ENCODE assay signal across 23 cellular contexts in the genomic region with DNA sequence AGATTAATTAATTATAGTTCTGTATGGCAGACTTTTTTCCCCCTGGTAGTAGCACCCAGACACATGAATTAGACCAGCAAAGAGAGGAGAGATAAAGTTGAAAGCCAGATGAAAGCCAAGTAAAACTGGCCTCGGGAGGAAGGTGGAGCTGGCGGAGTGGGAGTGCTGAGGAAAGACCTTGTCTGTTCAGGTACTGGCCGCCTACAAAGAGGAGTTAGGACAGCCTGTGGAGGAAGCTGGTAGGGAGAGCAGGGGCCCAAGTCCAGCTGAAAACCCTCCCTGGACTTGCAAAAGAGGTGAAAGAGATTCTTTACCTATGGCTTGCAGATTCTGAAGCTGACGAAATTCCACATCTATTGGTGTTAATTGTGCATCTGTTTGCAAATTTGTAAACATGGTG. TPM values are rescaled to one million over a fixed set of nuclear protein-coding genes. Genes with fewer than 3 reads are reported as not detected.
A peak's percentile ranks its signal among the peaks of the same experiment; 100 is the strongest.
DNase-seq lines count a peak whose midpoint lies in the region; ATAC-seq, FAIRE-seq and TF ChIP-seq lines count a peak whose summit lies in the region.
"Had no signal": no experiment of that assay in that cellular context is flagged by ENCODE, and none has a peak within 500 bp of the region (broad histone marks: within the 10 kb centered on the region; RNA-seq: fewer than 3 reads in every experiment).

No MANE protein-coding gene starts in this region.

- intact Hi-C loops in HepG2 (cut with micrococcal nuclease; ENCODE audit: unreplicated experiment): no loop called here
- intact Hi-C loops in posterior vena cava (cut with DNase I): no loop called here
- intact Hi-C loops in CD14-positive monocyte (cut with micrococcal nuclease): no loop called here

- in situ Hi-C loops in HepG2 (cut with HindIII; ENCODE audit: extremely low pct_ligation_motif_present, low pct_unique_long_range_greater_than_20kb): no loop called here

- peaks cover 20% of the 10 kb centered on the region for H3K36me3 Mint-ChIP-seq in GM23338 (ENCODE audit: low read depth)
- H3K36me3 Mint-ChIP-seq in immature natural killer cell: peaks cover 0 to 5% (median 0%) of the 10 kb centered on the region in 3 donors
- H3K36me3 Mint-ChIP-seq in CD14-positive monocyte: no peaks in the 10 kb centered on the region

- H3K27me3 Mint-ChIP-seq in GM23338 (ENCODE audit: insufficient read depth, low read depth, poor library complexity) (peaks cover 4% of the 10 kb centered on the region), immature natural killer cell (ENCODE audit: low read depth in 3 of 3) (peaks cover 6 to 12% (median 8%) of the 10 kb centered on the region in 3 donors), CD14-positive monocyte (ENCODE audit: low read depth in 3 of 3) (peaks cover 13 to 38% (median 17%) of the 10 kb centered on the region in 3 donors)

- H3K4me1 Mint-ChIP-seq in GM23338: peaks cover 22% of the 10 kb centered on the region
- no peaks in the 10 kb centered on the region for H3K4me1 Mint-ChIP-seq in immature natural killer cell
- no peaks in the 10 kb centered on the region for H3K4me1 Mint-ChIP-seq in CD14-positive monocyte
- H3K4me1 Mint-ChIP-seq: CD8-positive, alpha-beta memory T cell had no signal

- no peak for TF ChIP-seq CTCF in GM23338 (conservative IDR thresholded peaks at IDR 0.05; ENCODE audit: low read depth in 2 of 2)
- TF ChIP-seq CTCF in HepG2 (CRISPR knock-in tag; IDR thresholded peaks at IDR 0.05): no peak
- no peak for TF ChIP-seq CTCF in CD14-positive monocyte (IDR thresholded peaks at IDR 0.05)

- H3K27ac ChIP-seq in GM23338 (ENCODE audit: low read depth) (no peak overlapping the region), HepG2 (ENCODE audit: extremely low read length, insufficient read depth, low read length) (no peak overlapping the region)
- H3K27ac ChIP-seq: BLaER1 treated with 17β-estradiol and CSF1 and Interleukin-3, amounts not matched to agents 10 nM and 100 nM had no signal

- peaks cover 13% of the 10 kb centered on the region; the same call in 1 of the 2 replicates for H3K4me1 ChIP-seq in GM23338 (ENCODE audit: insufficient read depth)
- 0 out of 2 replicates have a peak, but pooled peaks cover 8% of the 10 kb centered on the region for H3K4me1 ChIP-seq in HepG2 (ENCODE audit: insufficient read depth, low read length)
- H3K4me1 ChIP-seq: BLaER1 treated with 17β-estradiol and CSF1 and Interleukin-3, amounts not matched to agents 10 nM and 100 nM had no signal

- peaks cover 19% of the 10 kb centered on the region; the same call in 2 of the 3 replicates for H3K9me3 Mint-ChIP-seq in GM23338
- peaks cover 0 to 8% (median 3%) of the 10 kb centered on the region in 6 donors for H3K9me3 Mint-ChIP-seq in immature natural killer cell
- peaks cover 12 to 27% (median 21%) of the 10 kb centered on the region in 7 donors for H3K9me3 Mint-ChIP-seq in CD14-positive monocyte

- H3K4me3 Mint-ChIP-seq in GM23338: peak overlapping the region; percentile 32; the same call in 2 of the 3 replicates
- no peak overlapping the region for H3K4me3 Mint-ChIP-seq in immature natural killer cell
- no peak overlapping the region for H3K4me3 Mint-ChIP-seq in CD14-positive monocyte
- H3K4me3 Mint-ChIP-seq: CD8-positive, alpha-beta memory T cell had no signal

- POLR2A ChIA-PET in HepG2 (lab: Yijun Ruan, JAX): interaction anchor here (1.0 kb wide), 1 partner anchor 12 kb away, joined by 3 read pairs; a partner anchor contains a TSS

- H4K20me1 ChIP-seq in GM23338 (replicated peaks; ENCODE audit: insufficient read depth) (no peaks in the 10 kb centered on the region), HepG2 (ENCODE audit: insufficient read depth, low read length) (no peaks in the 10 kb centered on the region)
- H4K20me1 ChIP-seq: BLaER1 treated with 17β-estradiol and CSF1 and Interleukin-3, amounts not matched to agents 10 nM and 100 nM had no signal

- H3K27ac Mint-ChIP-seq in GM23338: peak overlapping the region; percentile 47; the same call in 1 of the 2 replicates
- no peak overlapping the region for H3K27ac Mint-ChIP-seq in immature natural killer cell
- H3K27ac Mint-ChIP-seq in CD14-positive monocyte: no peak overlapping the region
- H3K27ac Mint-ChIP-seq: CD8-positive, alpha-beta memory T cell had no signal

- TF ChIP-seq EP300 in HepG2 (IDR thresholded peaks at IDR 0.05; ENCODE audit: low read depth in 2 of 2, low read length in 2 of 2) (no peak), HepG2 (CRISPR knock-in tag; IDR thresholded peaks at IDR 0.05; ENCODE audit: borderline replicate concordance) (no peak)

- H3K79me2 ChIP-seq in GM23338 (replicated peaks; ENCODE audit: insufficient read depth) (peaks cover 82% of the 10 kb centered on the region), HepG2 (ENCODE audit: insufficient read depth, low read length) (no peaks in the 10 kb centered on the region)

- ATAC-seq in GM23338 (peak; percentile 69), HepG2 (peak; percentile 74), HG02623 (IDR thresholded peaks at IDR 0.05; ENCODE audit: unreplicated experiment) (no peak)
- ATAC-seq: Panc1, SK-N-SH treated with all-trans-retinoic acid at 6 μM for 48 hours had no signal

- peaks cover 5% of the 10 kb centered on the region; the same call in 1 of the 2 replicates for H3K9me3 ChIP-seq in HepG2 (ENCODE audit: low read length)

- H3K9me2 ChIP-seq in GM23338 (ENCODE audit: insufficient read depth): no peaks in the 10 kb centered on the region

- DNase-seq in GM23338 (ENCODE audit: low spot score): no peak
- peak; percentile 31 for DNase-seq in NCI-H526 treated with DMSO at 0.1 percent for 48 hours (lab: John Stamatoyannopoulos, UW)
- DNase-seq in HepG2 (ENCODE audit: low spot score): no peak
- DNase-seq in posterior vena cava (ENCODE audit: low spot score): peak; percentile 34
- DNase-seq in immature natural killer cell: no peak
- DNase-seq in CD14-positive monocyte (ENCODE audit: low spot score): no peak
- DNase-seq: 8988T; Calu3; CD8-positive, alpha-beta memory T cell; DMS153; Kasumi-1; NCI-H1417 treated with DMSO at 0.1 percent for 48 hours; NCI-H1930; NCI-H510A; NCI-H82 had no signal

- H2AFZ ChIP-seq in GM23338 (no peak overlapping the region), HepG2 (ENCODE audit: low read length) (no peak overlapping the region)

- FAIRE-seq in HepG2 (lab: Jason Lieb, UNC): peak; percentile 74
- FAIRE-seq: G401.6, GM12892, GM18507, H1 had no signal

- CTCF ChIA-PET in HepG2 (lab: Yijun Ruan, JAX; ENCODE audit: low intra/inter-chr PET ratio, low total read pairs): no interaction called here

- no peak for TF ChIP-seq RAD21 in HepG2 (CRISPR knock-in tag; IDR thresholded peaks at IDR 0.05)

- H3K9ac ChIP-seq in HepG2 (ENCODE audit: insufficient read depth, low read depth, low read length): no peak overlapping the region
- H3K9ac ChIP-seq: BLaER1 treated with 17β-estradiol and CSF1 and Interleukin-3, amounts not matched to agents 10 nM and 100 nM had no signal

- peak overlapping the region; percentile 43; the same call in 1 of the 2 replicates for H3K4me2 ChIP-seq in GM23338
- peak overlapping the region; percentile 18; the same call in 1 of the 2 replicates for H3K4me2 ChIP-seq in HepG2 (ENCODE audit: low read depth, low read length)
- H3K4me2 ChIP-seq: BLaER1 treated with 17β-estradiol and CSF1 and Interleukin-3, amounts not matched to agents 10 nM and 100 nM had no signal

- H3K36me3 ChIP-seq in GM23338 (ENCODE audit: insufficient read depth) (no peaks in the 10 kb centered on the region), HepG2 (replicated peaks in 1 of 2; ENCODE audit: control insufficient read depth in 1 of 2, insufficient read depth in 2 of 2, low read length in 2 of 2) (no peaks in the 10 kb centered on the region)
- H3K36me3 ChIP-seq: BLaER1 treated with 17β-estradiol and CSF1 and Interleukin-3, amounts not matched to agents 10 nM and 100 nM had no signal

- H3K27me3 ChIP-seq in GM23338 (ENCODE audit: insufficient read depth) (no peaks in the 10 kb centered on the region), HepG2 (ENCODE audit: control insufficient read depth in 1 of 2, insufficient read depth in 2 of 2, low read length in 2 of 2) (no peaks in the 10 kb centered on the region)
- H3K27me3 ChIP-seq: BLaER1 treated with 17β-estradiol and CSF1 and Interleukin-3, amounts not matched to agents 10 nM and 100 nM had no signal

- H3K4me3 ChIP-seq in GM23338 (no peak overlapping the region), HepG2 (replicated peaks in 1 of 3; ENCODE audit: insufficient read depth in 1 of 3, low read depth in 2 of 3, low read length in 3 of 3) (no peak overlapping the region)
- H3K4me3 ChIP-seq: BLaER1 treated with 17β-estradiol and CSF1 and Interleukin-3, amounts not matched to agents 10 nM and 100 nM had no signal

- no TSS peak for BruUV-seq in HepG2 (replicated peaks; lab: Mats Ljungman, UMichigan)

- WGBS in HepG2 (ENCODE audit: low lambda C conversion rate): 30% methylated on average over 4 of the region's 4 CpGs

- H3F3A ChIP-seq in GM23338 (replicated peaks; ENCODE audit: low read depth): no peaks in the 10 kb centered on the region

- TF ChIP-seq POLR2A in HepG2 (IDR thresholded peaks at IDR 0.05; ENCODE audit: insufficient read depth in 1 of 2, low read depth in 2 of 2, low read length in 2 of 2): no peak

RNA-seq across cellular contexts. Expression of a gene that starts 11.7 kb away (rescaled TPM):
- total RNA-seq in GM23338 (2014; rRNA removed; shearing (Covaris generic)): 15.8 and 16.8 TPM in 2 replicates
- polyA plus RNA-seq in GM23338 (2016; fragmentation: Nextera tagmentation; extraction: Ambion mirVana): 3.2 and 3.5 TPM in 2 replicates
- 1.3 and 1.4 TPM in 2 replicates for total RNA-seq in HepG2 (2016; rRNA removed; fragmentation: Illumina TruSeq; extraction: Trizol)
- 0.62 and 0.71 TPM in 2 replicates for total RNA-seq in HepG2 (2016; cell fraction: cytosol; rRNA removed; fragmentation: Illumina TruSeq; extraction: Trizol; ENCODE audit: low read depth)
- total RNA-seq in HepG2 (2016; cell fraction: insoluble cytoplasmic fraction; rRNA removed; fragmentation: Illumina TruSeq; extraction: Trizol): 1.2 and 1.3 TPM in 2 replicates
- 0.68 and 0.90 TPM in 2 replicates for total RNA-seq in HepG2 (2016; cell fraction: membrane; rRNA removed; fragmentation: Illumina TruSeq; extraction: Trizol)
- 1.8 and 2.1 TPM in 2 replicates for total RNA-seq in HepG2 (2016; cell fraction: nucleus; rRNA removed; fragmentation: Illumina TruSeq; extraction: Trizol)
- 0.92 and 0.97 TPM in 2 replicates for polyA plus RNA-seq in HepG2 (2011; rRNA removed)
- 0.56 and 0.71 TPM in 2 replicates for polyA plus RNA-seq in HepG2 (2011; cell fraction: cytosol; rRNA removed)
- 2.5 TPM in 2 replicates for polyA plus RNA-seq in HepG2 (2011; cell fraction: nucleus; rRNA removed)
- polyA plus RNA-seq in HepG2 (2012): 2.4 and 2.5 TPM in 2 replicates
- polyA plus RNA-seq in HepG2 (2016; cell fraction: cytosol; fragmentation: Illumina TruSeq; extraction: Trizol; ENCODE audit: low read depth): 0.08 TPM in 2 replicates
- 1.2 and 1.3 TPM in 2 replicates for polyA plus RNA-seq in HepG2 (2016; cell fraction: insoluble cytoplasmic fraction; fragmentation: Illumina TruSeq; extraction: Trizol; ENCODE audit: low read depth)
- 0.15 and 0.20 TPM in 2 replicates for polyA plus RNA-seq in HepG2 (2016; cell fraction: membrane; fragmentation: Illumina TruSeq; extraction: Trizol; ENCODE audit: low read depth)
- 1.9 and 2.3 TPM in 2 replicates for polyA plus RNA-seq in HepG2 (2016; cell fraction: nucleus; fragmentation: Illumina TruSeq; extraction: Trizol; ENCODE audit: insufficient read depth, low read depth)
- 2.5 TPM in 1 of 2 replicates, not detected in the other for polyA minus RNA-seq in HepG2 (2011; rRNA and poly(A)+ RNA removed; ENCODE audit: low replicate concordance)
- 1.7 and 1.8 TPM in 2 replicates for polyA minus RNA-seq in HepG2 (2011; cell fraction: cytosol; rRNA and poly(A)+ RNA removed)
- 3.1 and 3.2 TPM in 2 replicates for polyA minus RNA-seq in HepG2 (2011; cell fraction: nucleus; rRNA and poly(A)+ RNA removed)
- 1 to 10 TPM; 1.2 to 1.8 TPM for total RNA-seq in posterior vena cava
- not detected for polyA plus RNA-seq in immature natural killer cell
- not detected for polyA plus RNA-seq in CD14-positive monocyte
- total RNA-seq: CD8-positive, alpha-beta memory T cell had no signal
- polyA plus RNA-seq: CD8-positive, alpha-beta memory T cell had no signal

RNA-seq across cellular contexts. Expression of a gene that starts 32.3 kb away (rescaled TPM):
- 13.0 and 17.2 TPM in 2 replicates for total RNA-seq in GM23338 (2014; rRNA removed; shearing (Covaris generic))
- polyA plus RNA-seq in GM23338 (2016; fragmentation: Nextera tagmentation; extraction: Ambion mirVana) (7.4 and 9.4 TPM in 2 replicates), HepG2 (2011; rRNA removed) (0.30 and 0.57 TPM in 2 replicates), immature natural killer cell (under 1 TPM in 1 of 3 donors, not detected in 2; 0.18 TPM), CD14-positive monocyte (not detected)
- total RNA-seq in HepG2 (2016; rRNA removed; fragmentation: Illumina TruSeq; extraction: Trizol) (0.60 and 0.89 TPM in 2 replicates), posterior vena cava (1 to 10 TPM in 1 of 2 donors, not detected in 1; 1.1 TPM)
- total RNA-seq in HepG2 (2016; cell fraction: cytosol; rRNA removed; fragmentation: Illumina TruSeq; extraction: Trizol; ENCODE audit: low read depth): 0.30 and 0.44 TPM in 2 replicates
- 0.30 and 0.87 TPM in 2 replicates for total RNA-seq in HepG2 (2016; cell fraction: insoluble cytoplasmic fraction; rRNA removed; fragmentation: Illumina TruSeq; extraction: Trizol)
- total RNA-seq in HepG2 (2016; cell fraction: membrane; rRNA removed; fragmentation: Illumina TruSeq; extraction: Trizol): 0.59 TPM in 2 replicates
- 0.31 and 0.94 TPM in 2 replicates for total RNA-seq in HepG2 (2016; cell fraction: nucleus; rRNA removed; fragmentation: Illumina TruSeq; extraction: Trizol)
- 0.62 and 1.1 TPM in 2 replicates for polyA plus RNA-seq in HepG2 (2011; cell fraction: cytosol; rRNA removed)
- polyA plus RNA-seq in HepG2 (2011; cell fraction: nucleus; rRNA removed): 0.40 and 0.64 TPM in 2 replicates
- 1.3 TPM in 2 replicates for polyA plus RNA-seq in HepG2 (2012)
- 0.40 and 0.47 TPM in 2 replicates for polyA plus RNA-seq in HepG2 (2016; cell fraction: cytosol; fragmentation: Illumina TruSeq; extraction: Trizol; ENCODE audit: low read depth)
- 0.40 and 0.85 TPM in 2 replicates for polyA plus RNA-seq in HepG2 (2016; cell fraction: insoluble cytoplasmic fraction; fragmentation: Illumina TruSeq; extraction: Trizol; ENCODE audit: low read depth)
- polyA plus RNA-seq in HepG2 (2016; cell fraction: membrane; fragmentation: Illumina TruSeq; extraction: Trizol; ENCODE audit: low read depth): 0.27 and 0.89 TPM in 2 replicates
- 1.0 TPM in 2 replicates for polyA plus RNA-seq in HepG2 (2016; cell fraction: nucleus; fragmentation: Illumina TruSeq; extraction: Trizol; ENCODE audit: insufficient read depth, low read depth)
- 0.09 and 4.3 TPM in 2 replicates for polyA minus RNA-seq in HepG2 (2011; rRNA and poly(A)+ RNA removed; ENCODE audit: low replicate concordance)
- not detected in 2 replicates for polyA minus RNA-seq in HepG2 (2011; cell fraction: cytosol; rRNA and poly(A)+ RNA removed)
- 0.87 TPM in 1 of 2 replicates, not detected in the other for polyA minus RNA-seq in HepG2 (2011; cell fraction: nucleus; rRNA and poly(A)+ RNA removed)
- total RNA-seq: CD8-positive, alpha-beta memory T cell had no signal

Comparison
In these comparisons a context has a peak if more than half of its experiments do, and no peak if none do; other contexts are left out.
1. DNase-seq: peak in NCI-H526 treated with DMSO at 0.1 percent for 48 hours (single experiment) and posterior vena cava (single experiment); none in GM23338 (single experiment), HepG2 (single experiment), immature natural killer cell (0 of 3) and CD14-positive monocyte (single experiment).